Comparison of ENCODE assay signal across 8 cellular contexts in the genomic region with DNA sequence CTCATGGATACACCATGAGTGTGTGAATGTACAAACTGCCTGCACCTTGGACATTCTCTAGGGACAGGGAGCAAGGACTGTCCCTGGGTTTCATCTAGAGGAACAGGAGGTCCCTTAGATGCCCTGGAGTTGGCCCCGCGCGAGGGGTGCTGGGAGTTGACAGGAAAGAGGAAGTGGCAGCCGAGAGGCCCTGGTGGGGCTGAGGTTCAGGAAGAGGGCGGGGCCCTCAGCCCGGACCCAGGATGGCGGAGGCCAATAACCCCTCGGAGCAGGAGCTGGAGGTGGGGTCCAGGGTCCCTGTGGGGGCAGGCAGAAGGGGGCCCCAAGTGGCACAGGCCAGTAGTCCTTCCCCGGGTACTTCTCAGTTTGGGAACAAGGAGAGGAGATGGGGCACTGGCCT. TPM values are rescaled to one million over a fixed set of nuclear protein-coding genes. Genes with fewer than 3 reads are reported as not detected.
DNase-seq lines count a peak whose midpoint lies in the region; ATAC-seq and TF ChIP-seq lines count a peak whose summit lies in the region.

No MANE protein-coding gene starts in this region.

- H2BK5ac ChIP-seq in mesendoderm (ENCODE audit: low read length): no peak overlapping the region

- WGBS in mesendoderm (ENCODE audit: extremely low coverage, insufficient coverage, low lambda C conversion rate): no CpG with 5 or more reads among the region's 9 CpGs

- peaks cover 32% of the 10 kb centered on the region for H3K4me1 Mint-ChIP-seq in T-helper 1 cell treated with Interleukin-12 subunit alpha and Interleukin-12 subunit beta and Interleukin-4 antibody, amounts not matched to agents 30 μg/mL and 1 μg/mL, for 36 hours (ENCODE audit: low read depth)
- peaks cover 39% of the 10 kb centered on the region for H3K4me1 Mint-ChIP-seq in stimulated activated memory B cell treated with anti-CD40 and anti-IgM and Interleukin-4, amounts not matched to agents 10 μg/mL and 1 μg/mL and 100 μg/mL, for 72 hours

- CTCF ChIA-PET in PC-9 (lab: Charles Lee): no interaction called here

- H3K4ac ChIP-seq in mesendoderm (ENCODE audit: low read depth, low read length): no peak overlapping the region

- H3K27ac ChIP-seq in mesendoderm (ENCODE audit: low read depth, low read length): no peak overlapping the region
- H3K27ac ChIP-seq in osteoblast (ENCODE audit: low read depth, low read length): no peak overlapping the region
- no peak overlapping the region for H3K27ac ChIP-seq in PC-9

- H3K9ac ChIP-seq in mesendoderm (ENCODE audit: low read length): no peak overlapping the region

- no peak overlapping the region for H4K5ac ChIP-seq in mesendoderm (ENCODE audit: low read length)

- H3K27me3 ChIP-seq in mesendoderm (ENCODE audit: insufficient read depth, low read length, poor library complexity) (no peaks in the 10 kb centered on the region), osteoblast (ENCODE audit: insufficient read depth, low read length) (no peaks in the 10 kb centered on the region), PC-9 (ENCODE audit: insufficient read depth, low read depth) (no peaks in the 10 kb centered on the region)

- no TSS peak for BruUV-seq in PC-9 (replicated peaks; lab: Mats Ljungman, UMichigan)

- H3K4me3 ChIP-seq in mesendoderm (ENCODE audit: low read length): no peak overlapping the region
- no peak overlapping the region for H3K4me3 ChIP-seq in osteoblast (ENCODE audit: insufficient read depth, low read length)
- no peak overlapping the region for H3K4me3 ChIP-seq in PC-9

- intact Hi-C loops in PC-9 (cut with micrococcal nuclease; ENCODE audit: unreplicated experiment): no loop called here

- no peak overlapping the region for H2AK5ac ChIP-seq in mesendoderm (ENCODE audit: low read length)

- no peaks in the 10 kb centered on the region for H3K9me2 ChIP-seq in PC-9 (ENCODE audit: insufficient read depth)

- peak; percentile 87 for DNase-seq in GM13977 (ENCODE audit: low spot score)
- DNase-seq in activated naive CD8-positive, alpha-beta T cell treated with anti-CD3 and anti-CD28 coated beads, Interleukin-2, amount 50 U/mL, for 16 hours (ENCODE audit: low read depth, low spot score): peak; percentile 47
- no peak for DNase-seq in mesendoderm
- DNase-seq in osteoblast (ENCODE audit: insufficient read length, low spot score, missing footprints): no peak
- no peak for DNase-seq in PC-9

- POLR2A ChIA-PET in PC-9 (lab: Charles Lee; ENCODE audit: unreplicated experiment): no interaction called here

- no peak overlapping the region for H3K18ac ChIP-seq in mesendoderm (ENCODE audit: low read length)

- H3K4me1 ChIP-seq in mesendoderm (ENCODE audit: control insufficient read depth, low read depth, low read length) (no peaks in the 10 kb centered on the region), osteoblast (ENCODE audit: insufficient read depth, low read length) (peaks cover under 1% of the 10 kb centered on the region), PC-9 (replicated peaks; ENCODE audit: insufficient read depth) (peaks cover 8% of the 10 kb centered on the region)

- H3K36me3 ChIP-seq in mesendoderm (ENCODE audit: control insufficient read depth, insufficient read depth, low read length): peaks cover 9% of the 10 kb centered on the region
- peaks cover 26% of the 10 kb centered on the region for H3K36me3 ChIP-seq in osteoblast (ENCODE audit: insufficient read depth, low read length)
- H3K36me3 ChIP-seq in PC-9 (ENCODE audit: low read depth): peaks cover 24% of the 10 kb centered on the region

- H3K79me2 ChIP-seq in mesendoderm (ENCODE audit: control insufficient read depth, insufficient read depth, low read length): no peaks in the 10 kb centered on the region
- peaks cover 54% of the 10 kb centered on the region for H3K79me2 ChIP-seq in osteoblast (ENCODE audit: insufficient read depth, low read length)
- peaks cover 53% of the 10 kb centered on the region for H3K79me2 ChIP-seq in PC-9 (ENCODE audit: low read depth)

- H3K36me3 Mint-ChIP-seq in T-helper 1 cell treated with Interleukin-12 subunit alpha and Interleukin-12 subunit beta and Interleukin-4 antibody, amounts not matched to agents 30 μg/mL and 1 μg/mL, for 36 hours (ENCODE audit: low read depth): peaks cover 31% of the 10 kb centered on the region
- H3K36me3 Mint-ChIP-seq in stimulated activated memory B cell treated with anti-CD40 and anti-IgM and Interleukin-4, amounts not matched to agents 10 μg/mL and 1 μg/mL and 100 μg/mL, for 72 hours: peaks cover 20% of the 10 kb centered on the region

- H3K9me3 ChIP-seq in osteoblast (ENCODE audit: low read depth, low read length) (no peaks in the 10 kb centered on the region), PC-9 (ENCODE audit: insufficient read depth, low read depth) (no peaks in the 10 kb centered on the region)

- in situ Hi-C loops in GM13977 (cut with MboI; ENCODE audit: low pct_unique_long_range_greater_than_20kb, low sequenced_read_pairs, unreplicated experiment): no loop called here

- H3K27me3 Mint-ChIP-seq in T-helper 1 cell treated with Interleukin-12 subunit alpha and Interleukin-12 subunit beta and Interleukin-4 antibody, amounts not matched to agents 30 μg/mL and 1 μg/mL, for 36 hours (ENCODE audit: low read depth): no peaks in the 10 kb centered on the region
- H3K27me3 Mint-ChIP-seq in stimulated activated memory B cell treated with anti-CD40 and anti-IgM and Interleukin-4, amounts not matched to agents 10 μg/mL and 1 μg/mL and 100 μg/mL, for 72 hours: no peaks in the 10 kb centered on the region

- H2AFZ ChIP-seq in osteoblast (ENCODE audit: low read length): no peak overlapping the region
- H2AFZ ChIP-seq in PC-9: no peak overlapping the region

- H2BK120ac ChIP-seq in mesendoderm (ENCODE audit: low read depth, low read length): no peak overlapping the region

- no peak overlapping the region for H2BK15ac ChIP-seq in mesendoderm (replicated peaks; ENCODE audit: low read depth)

- H3K23ac ChIP-seq in mesendoderm (ENCODE audit: low read length): no peak overlapping the region

- H4K20me1 ChIP-seq in osteoblast (ENCODE audit: insufficient read depth, low read length): peaks cover 25% of the 10 kb centered on the region
- peaks cover 58% of the 10 kb centered on the region for H4K20me1 ChIP-seq in PC-9 (ENCODE audit: insufficient read depth)

- H3F3A ChIP-seq in PC-9 (ENCODE audit: insufficient read depth, low read depth): peaks cover 7% of the 10 kb centered on the region

- H3K4me3 Mint-ChIP-seq in T-helper 1 cell treated with Interleukin-12 subunit alpha and Interleukin-12 subunit beta and Interleukin-4 antibody, amounts not matched to agents 30 μg/mL and 1 μg/mL, for 36 hours: peak overlapping the region; percentile 96
- peak overlapping the region; percentile 84 for H3K4me3 Mint-ChIP-seq in stimulated activated memory B cell treated with anti-CD40 and anti-IgM and Interleukin-4, amounts not matched to agents 10 μg/mL and 1 μg/mL and 100 μg/mL, for 72 hours

- TF ChIP-seq CTCF in GM13977 (IDR thresholded peaks at IDR 0.05; ENCODE audit: extremely low read depth, insufficient read depth, missing control alignments): no peak
- no peak for TF ChIP-seq CTCF in osteoblast (IDR thresholded peaks at IDR 0.05; ENCODE audit: extremely low read depth, low read depth, low read length)
- TF ChIP-seq CTCF in PC-9 (conservative IDR thresholded peaks at IDR 0.05): no peak

- H4K8ac ChIP-seq in mesendoderm (ENCODE audit: low read depth, low read length): no peak overlapping the region

- H3K79me1 ChIP-seq in mesendoderm (ENCODE audit: low read length): no peaks in the 10 kb centered on the region

- H3K9me3 Mint-ChIP-seq in T-helper 1 cell treated with Interleukin-12 subunit alpha and Interleukin-12 subunit beta and Interleukin-4 antibody, amounts not matched to agents 30 μg/mL and 1 μg/mL, for 36 hours: no peaks in the 10 kb centered on the region
- H3K9me3 Mint-ChIP-seq in stimulated activated memory B cell treated with anti-CD40 and anti-IgM and Interleukin-4, amounts not matched to agents 10 μg/mL and 1 μg/mL and 100 μg/mL, for 72 hours: no peaks in the 10 kb centered on the region

- H3K27ac Mint-ChIP-seq in T-helper 1 cell treated with Interleukin-12 subunit alpha and Interleukin-12 subunit beta and Interleukin-4 antibody, amounts not matched to agents 30 μg/mL and 1 μg/mL, for 36 hours: peak overlapping the region; percentile 94
- H3K27ac Mint-ChIP-seq in stimulated activated memory B cell treated with anti-CD40 and anti-IgM and Interleukin-4, amounts not matched to agents 10 μg/mL and 1 μg/mL and 100 μg/mL, for 72 hours: peak overlapping the region; percentile 89

- H3K4me2 ChIP-seq in mesendoderm (ENCODE audit: low read length) (no peak overlapping the region), osteoblast (ENCODE audit: insufficient read depth, low read length) (no peak overlapping the region), PC-9 (no peak overlapping the region)

- peak overlapping the region; percentile 56 for H3K56ac ChIP-seq in mesendoderm (ENCODE audit: low read length)

- ATAC-seq in HG02870 (IDR thresholded peaks at IDR 0.05; ENCODE audit: unreplicated experiment): peak; percentile 71
- peak; percentile 98 for ATAC-seq in stimulated activated memory B cell treated with anti-CD40 and anti-IgM and Interleukin-4, amounts not matched to agents 10 μg/mL and 1 μg/mL and 100 μg/mL, for 72 hours

RNA-seq across cellular contexts. Expression of a gene that starts 6.9 kb away (rescaled TPM):
- polyA plus RNA-seq in mesendoderm (2013, experiment 1 of 2): 35.9 TPM
- polyA plus RNA-seq in mesendoderm (2013, experiment 2 of 2): 37.9 TPM
- 138 and 167 TPM in 2 replicates for total RNA-seq in osteoblast
- 257 and 417 TPM in 2 replicates for total RNA-seq in PC-9 (2021)

RNA-seq across cellular contexts. Expression of a gene that starts 20.9 kb away (rescaled TPM):
- 147 TPM for polyA plus RNA-seq in mesendoderm (2013, experiment 1 of 2)
- polyA plus RNA-seq in mesendoderm (2013, experiment 2 of 2): 152 TPM
- 42.1 and 49.2 TPM in 2 replicates for total RNA-seq in osteoblast
- 66.5 and 67.4 TPM in 2 replicates for total RNA-seq in PC-9 (2021)

RNA-seq across cellular contexts. Expression of a gene that starts 35.1 kb away (rescaled TPM):
- polyA plus RNA-seq in mesendoderm (2013, experiment 1 of 2): 0.11 TPM
- polyA plus RNA-seq in mesendoderm (2013, experiment 2 of 2): 0.07 TPM
- total RNA-seq in osteoblast (0.72 and 0.88 TPM in 2 replicates), PC-9 (2021) (1.4 TPM in 2 replicates)

RNA-seq across cellular contexts. Expression of a gene that starts 55.9 kb away (rescaled TPM):
- 47.1 TPM for polyA plus RNA-seq in mesendoderm (2013, experiment 1 of 2)
- 46.7 TPM for polyA plus RNA-seq in mesendoderm (2013, experiment 2 of 2)
- total RNA-seq in osteoblast (114 and 115 TPM in 2 replicates), PC-9 (2021) (205 and 259 TPM in 2 replicates)

RNA-seq across cellular contexts. Expression of a gene that starts 58.8 kb away (rescaled TPM):
- polyA plus RNA-seq in mesendoderm (2013, experiment 1 of 2): 1.4 TPM
- 1.7 TPM for polyA plus RNA-seq in mesendoderm (2013, experiment 2 of 2)
- total RNA-seq in osteoblast: 16.8 and 25.3 TPM in 2 replicates
- 61.1 and 68.2 TPM in 2 replicates for total RNA-seq in PC-9 (2021)

Comparison
In these comparisons a context has a peak if more than half of its experiments do, and no peak if none do; other contexts are left out.
1. DNase-seq: peak in GM13977 (single experiment) and activated naive CD8-positive, alpha-beta T cell treated with anti-CD3 and anti-CD28 coated beads, Interleukin-2, amount 50 U/mL, for 16 hours (single experiment); none in mesendoderm (single experiment), osteoblast (single experiment) and PC-9 (0 of 2).